Comparison of ENCODE assay signal across 28 cellular contexts in the genomic region with DNA sequence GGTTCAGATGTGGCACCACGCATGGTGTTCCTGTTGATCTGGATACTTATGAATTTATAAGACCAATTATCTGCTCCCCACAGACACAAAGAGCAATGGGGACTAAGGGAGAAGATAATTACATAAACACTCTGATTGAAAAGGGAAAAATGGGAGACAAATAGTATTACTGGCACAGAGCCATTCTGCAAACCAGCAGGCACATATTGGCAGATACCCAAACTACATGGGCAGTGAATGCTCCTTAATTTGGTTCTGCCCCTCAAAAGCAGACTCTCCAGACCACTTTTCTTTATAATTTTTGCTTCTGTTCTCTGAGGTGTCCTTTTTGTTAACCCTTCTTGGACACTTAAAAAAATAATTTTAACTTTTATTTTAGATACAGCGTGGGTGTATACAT.
DNase-seq lines count a peak whose midpoint lies in the region; ATAC-seq and TF ChIP-seq lines count a peak whose summit lies in the region.
"Had no signal": no experiment of that assay in that cellular context is flagged by ENCODE, and none has a peak within 500 bp of the region (broad histone marks: within the 10 kb centered on the region; RNA-seq: fewer than 3 reads in every experiment).

No MANE protein-coding gene starts in this region.

- no peaks in the 10 kb centered on the region for H3F3A ChIP-seq in smooth muscle cell (ENCODE audit: low read depth)

- H3K27me3 ChIP-seq in BE2C (no peaks in the 10 kb centered on the region), smooth muscle cell (ENCODE audit: low read depth) (no peaks in the 10 kb centered on the region)
- H3K27me3 ChIP-seq: right lobe of liver, tibial artery had no signal

- 96% methylated on average over 2 of the region's 2 CpGs for WGBS in smooth muscle cell (ENCODE audit: low lambda C conversion rate)

- H3K9me3 ChIP-seq in BE2C (no peaks in the 10 kb centered on the region), smooth muscle cell (replicated peaks; ENCODE audit: low read depth) (no peaks in the 10 kb centered on the region)
- H3K9me3 ChIP-seq: prostate gland, tibial artery had no signal

- no peaks in the 10 kb centered on the region for H3K36me3 ChIP-seq in BE2C
- H3K36me3 ChIP-seq in smooth muscle cell (ENCODE audit: low read depth), result no peaks in the 10 kb centered on the region
- H3K36me3 ChIP-seq: prostate gland, right lobe of liver, tibial artery had no signal

- peak; percentile 62 for DNase-seq in BE2C
- peak; percentile 100 for DNase-seq in NCI-H1092 treated with DMSO at 0.1 percent for 48 hours (lab: John Stamatoyannopoulos, UW)
- peak; percentile 83 to 92 for DNase-seq in NCI-H2081 (lab: John Stamatoyannopoulos, UW)
- peak; percentile 98 for DNase-seq in NCI-H748 (lab: John Stamatoyannopoulos, UW; ENCODE audit: unreplicated experiment)
- DNase-seq in smooth muscle cell (lab: John Stamatoyannopoulos, UW; ENCODE audit: unreplicated experiment), result no peak
- DNase-seq: activated CD4-positive, alpha-beta T cell treated with anti-CD3 and anti-CD28 coated beads, Interleukin-2, amount 50 U/mL, for 4 hours; activated naive CD4-positive, alpha-beta T cell; activated naive CD8-positive, alpha-beta T cell treated with anti-CD3 and anti-CD28 coated beads, Interleukin-2, amount 50 U/mL, for 24 hours; activated T-cell treated with anti-CD3 and anti-CD28 coated beads, Interleukin-2, amount 50 U/mL, for 72 hours; CD8-positive, alpha-beta T cell; effector memory CD4-positive, alpha-beta T cell; GM23248; hypothalamus; naive thymus-derived CD8-positive, alpha-beta T cell; NK-92 treated with Interleukin-12 subunit alpha and Interleukin-12 subunit beta, amount 100 ng/mL, for 24 hours; nucleus accumbens; right lobe of liver; stimulated activated CD4-positive, alpha-beta T cell treated with anti-CD3 and anti-CD28 coated beads, Interleukin-12 subunit alpha, Interleukin-12 subunit beta, amount 100 ng/mL, for 4 hours; stimulated activated CD4-positive, alpha-beta T cell treated with anti-CD3 and anti-CD28 coated beads, Interleukin-4, amount 100 ng/mL, for 1 hour; T-helper 2 cell; tibial artery had no signal

- H3K4me2 ChIP-seq in smooth muscle cell, result no peak overlapping the region

- H3K4me3 Mint-ChIP-seq in activated T-helper 17 cell treated with anti-CD3 and anti-CD28 coated beads, Interleukin-2, amount 50 U/mL, for 72 hours, result no peak overlapping the region
- H3K4me3 Mint-ChIP-seq: activated naive CD8-positive, alpha-beta T cell treated with anti-CD3 and anti-CD28 coated beads, Interleukin-2, amount 50 U/mL, for 24 hours; activated T-cell treated with anti-CD3 and anti-CD28 coated beads, Interleukin-2, amount 50 U/mL, for 72 hours; B cell; CD8-positive, alpha-beta T cell; naive thymus-derived CD8-positive, alpha-beta T cell had no signal

- H3K4me1 ChIP-seq in BE2C (peaks cover 12% of the 10 kb centered on the region), smooth muscle cell (ENCODE audit: low read depth) (no peaks in the 10 kb centered on the region)
- H3K4me1 ChIP-seq: prostate gland, right lobe of liver, tibial artery had no signal

- no peaks in the 10 kb centered on the region for H4K20me1 ChIP-seq in smooth muscle cell (ENCODE audit: low read depth)

- ATAC-seq in GM18517 (IDR thresholded peaks at IDR 0.05; ENCODE audit: unreplicated experiment) (no peak), GM18870 (IDR thresholded peaks at IDR 0.05; ENCODE audit: unreplicated experiment) (no peak)
- ATAC-seq in activated T-helper 17 cell treated with anti-CD3 and anti-CD28 coated beads, Interleukin-2, amount 50 U/mL, for 72 hours (replicated peaks), result no peak
- ATAC-seq: activated naive CD8-positive, alpha-beta T cell treated with anti-CD3 and anti-CD28 coated beads, Interleukin-2, amount 50 U/mL, for 24 hours; activated T-cell treated with anti-CD3 and anti-CD28 coated beads, Interleukin-2, amount 50 U/mL, for 72 hours; CD8-positive, alpha-beta T cell; naive thymus-derived CD8-positive, alpha-beta T cell; right lobe of liver had no signal

- H3K79me2 ChIP-seq in smooth muscle cell (ENCODE audit: low read depth), result no peaks in the 10 kb centered on the region

- no peak overlapping the region for H3K9ac ChIP-seq in smooth muscle cell (ENCODE audit: low read depth)
- H3K9ac ChIP-seq: GM23248 had no signal

- H3K4me1 Mint-ChIP-seq in activated T-helper 17 cell treated with anti-CD3 and anti-CD28 coated beads, Interleukin-2, amount 50 U/mL, for 72 hours, result no peaks in the 10 kb centered on the region
- H3K4me1 Mint-ChIP-seq: activated naive CD8-positive, alpha-beta T cell treated with anti-CD3 and anti-CD28 coated beads, Interleukin-2, amount 50 U/mL, for 24 hours; B cell; naive thymus-derived CD8-positive, alpha-beta T cell had no signal

- H3K27me3 Mint-ChIP-seq in activated T-helper 17 cell treated with anti-CD3 and anti-CD28 coated beads, Interleukin-2, amount 50 U/mL, for 72 hours, result no peaks in the 10 kb centered on the region
- H3K27me3 Mint-ChIP-seq: activated naive CD8-positive, alpha-beta T cell treated with anti-CD3 and anti-CD28 coated beads, Interleukin-2, amount 50 U/mL, for 24 hours; B cell; naive thymus-derived CD8-positive, alpha-beta T cell had no signal

- no peak overlapping the region for H3K27ac ChIP-seq in smooth muscle cell (ENCODE audit: low read depth)
- H3K27ac ChIP-seq: coronary artery, GM23248, prostate gland, right lobe of liver, tibial artery had no signal

- H2AFZ ChIP-seq in smooth muscle cell (ENCODE audit: low read depth), result no peak overlapping the region
- H2AFZ ChIP-seq: GM23248 had no signal

- H3K9me3 Mint-ChIP-seq in activated T-helper 17 cell treated with anti-CD3 and anti-CD28 coated beads, Interleukin-2, amount 50 U/mL, for 72 hours, result peaks cover 18% of the 10 kb centered on the region

- H3K4me3 ChIP-seq in BE2C (ENCODE audit: low read depth, low read length) (0 out of 2 replicates have a peak overlapping the region, but pooled peaks have one; percentile 7), smooth muscle cell (no peak overlapping the region)
- H3K4me3 ChIP-seq: coronary artery, GM23248, lung, prostate gland, right lobe of liver, tibial artery had no signal

- no peak for TF ChIP-seq CTCF in BE2C (IDR thresholded peaks at IDR 0.05; ENCODE audit: low read depth, low read length)
- TF ChIP-seq CTCF in smooth muscle cell (IDR thresholded peaks at IDR 0.05; ENCODE audit: borderline replicate concordance, insufficient read depth, poor library complexity, severe bottlenecking), result no peak

- no peaks in the 10 kb centered on the region for H3K36me3 Mint-ChIP-seq in activated T-helper 17 cell treated with anti-CD3 and anti-CD28 coated beads, Interleukin-2, amount 50 U/mL, for 72 hours (ENCODE audit: low read depth)
- H3K36me3 Mint-ChIP-seq: CD8-positive, alpha-beta T cell; naive thymus-derived CD8-positive, alpha-beta T cell had no signal

- no peak overlapping the region for H3K27ac Mint-ChIP-seq in activated T-helper 17 cell treated with anti-CD3 and anti-CD28 coated beads, Interleukin-2, amount 50 U/mL, for 72 hours
- H3K27ac Mint-ChIP-seq: activated naive CD8-positive, alpha-beta T cell treated with anti-CD3 and anti-CD28 coated beads, Interleukin-2, amount 50 U/mL, for 24 hours; activated T-cell treated with anti-CD3 and anti-CD28 coated beads, Interleukin-2, amount 50 U/mL, for 72 hours; B cell; CD8-positive, alpha-beta T cell; naive thymus-derived CD8-positive, alpha-beta T cell had no signal
